In genomic region chr1:100606438-100606837, GRCh38 we compare ENCODE assay signal across 8 cellular contexts.
DNase-seq lines count a peak whose midpoint lies in the region; ATAC-seq and TF ChIP-seq lines count a peak whose summit lies in the region.

No MANE protein-coding gene starts in this region.

- no peaks in the 10 kb centered on the region for H3K9me3 Mint-ChIP-seq in type B pancreatic cell

- no peaks in the 10 kb centered on the region for H3K27me3 ChIP-seq in SK-N-SH (ENCODE audit: insufficient read depth)

- peak; percentile 76 for TF ChIP-seq RAD21 in SK-N-SH (IDR thresholded peaks at IDR 0.05; ENCODE audit: low read length)

- H2AFZ ChIP-seq in SK-N-SH (ENCODE audit: low read depth), result no peak overlapping the region

- H3K9ac ChIP-seq in SK-N-SH, result no peak overlapping the region

- POLR2A ChIA-PET in SK-N-SH (lab: Yijun Ruan, JAX), result interaction anchor here (0.5 kb wide), 1 partner anchor 136 kb away, joined by 3 read pairs; no protein-coding TSS in a partner anchor

- H3K36me3 Mint-ChIP-seq in type B pancreatic cell, result no peaks in the 10 kb centered on the region

- no peak overlapping the region for H3K4me3 ChIP-seq in GM12864 (ENCODE audit: low read depth, low read length)
- H3K4me3 ChIP-seq in SK-N-SH (ENCODE audit: low read depth in 2 of 2, low read length in 1 of 2), result no peak overlapping the region

- no peaks in the 10 kb centered on the region for H3K36me3 ChIP-seq in SK-N-SH (replicated peaks in 1 of 2; ENCODE audit: control insufficient read depth in 1 of 2, insufficient read depth in 2 of 2, low read length in 1 of 2)

- no peaks in the 10 kb centered on the region for H3K27me3 Mint-ChIP-seq in type B pancreatic cell

- no peaks in the 10 kb centered on the region for H4K20me1 ChIP-seq in SK-N-SH (ENCODE audit: insufficient read depth)

- no peaks in the 10 kb centered on the region; a peak in 1 of 4 replicates for H3K4me1 ChIP-seq in SK-N-SH (ENCODE audit: control insufficient read depth in 1 of 2, insufficient read depth in 2 of 2, low read depth in 1 of 2, low read length in 1 of 2)

- ATAC-seq in left cardiac atrium (peak; percentile 91 to 94), HG02759 (IDR thresholded peaks at IDR 0.05; ENCODE audit: unreplicated experiment) (no peak)

- H3K9me2 ChIP-seq in SK-N-SH, result no peaks in the 10 kb centered on the region

- TF ChIP-seq CTCF in 22Rv1 (IDR thresholded peaks at IDR 0.05) (peak; percentile 62), GM12864 (IDR thresholded peaks at IDR 0.05; ENCODE audit: low read depth, low read length, missing control alignments) (peak; percentile 9), SK-N-SH (IDR thresholded peaks at IDR 0.05) (peak; percentile 80), type B pancreatic cell (conservative IDR thresholded peaks at IDR 0.05) (peak; percentile 54)

- no peak for DNase-seq in GM12864 (ENCODE audit: low read depth)
- DNase-seq in SK-N-SH, result peak; percentile 17
- peak; percentile 44 for DNase-seq in left cardiac atrium
- no peak for DNase-seq in type B pancreatic cell (ENCODE audit: extremely low spot score, unreplicated experiment)
- DNase-seq in amniotic stem cell (lab: John Stamatoyannopoulos, UW), result no peak
- no peak for DNase-seq in foreskin melanocyte

- H3K9me3 ChIP-seq in SK-N-SH, result no peaks in the 10 kb centered on the region

- H3K4me1 Mint-ChIP-seq in type B pancreatic cell (ENCODE audit: unreplicated experiment), result peaks cover 14% of the 10 kb centered on the region

- TF ChIP-seq EP300 in SK-N-SH (IDR thresholded peaks at IDR 0.05; ENCODE audit: borderline replicate concordance in 1 of 2, low read depth in 1 of 2, low read length in 1 of 2), result no peak

- no peaks in the 10 kb centered on the region for H3K79me2 ChIP-seq in SK-N-SH (ENCODE audit: insufficient read depth)

- CTCF ChIA-PET in SK-N-SH (lab: Yijun Ruan, JAX), result interaction anchor here (0.7 to 1.0 kb wide), 2 partner anchors 10 to 257 kb away, joined by 3 read pairs; no protein-coding TSS in a partner anchor

- H3K27ac Mint-ChIP-seq in type B pancreatic cell, result no peak overlapping the region

- no peak overlapping the region for H3K4me2 ChIP-seq in SK-N-SH

- no peak overlapping the region for H3K4me3 Mint-ChIP-seq in type B pancreatic cell

- H3K27ac ChIP-seq in 22Rv1 (no peak overlapping the region), SK-N-SH (ENCODE audit: low read depth in 2 of 2, low read length in 1 of 2) (no peak overlapping the region)

- intact Hi-C loops in left cardiac atrium (cut with DNase I), result loop anchor here in 1 of 2 donors (2.0 to 10.0 kb wide), 2 partner anchors 142 to 260 kb away; no protein-coding TSS in a partner anchor

- WGBS in SK-N-SH (ENCODE audit: low lambda C conversion rate), result 54% methylated on average over 3 of the region's 3 CpGs

- H3F3A ChIP-seq in SK-N-SH (replicated peaks; ENCODE audit: insufficient read depth), result no peaks in the 10 kb centered on the region

TF ChIP-seq in SK-N-SH, 30 proteins besides CTCF, POLR2A, EP300 and RAD21:
- TF ChIP-seq SIN3A (IDR thresholded peaks at IDR 0.05; ENCODE audit: borderline replicate concordance, low read depth, low read length), result no peak
- TF ChIP-seq SMC3 (IDR thresholded peaks at IDR 0.05; ENCODE audit: low read depth, low read length), result peak; percentile 77
- peak; percentile 50; the same call in 1 of the 2 replicates for TF ChIP-seq TCF12 (IDR thresholded peaks at IDR 0.05)
- TF ChIP-seq TEAD4 (IDR thresholded peaks at IDR 0.05; ENCODE audit: borderline replicate concordance, insufficient read depth), result no peak
- TF ChIP-seq USF2 (IDR thresholded peaks at IDR 0.05; ENCODE audit: borderline replicate concordance, low read depth, low read length), result no peak

Comparison
In these comparisons a context has a peak if more than half of its experiments do, and no peak if none do; other contexts are left out.
1. CTCF ChIP-seq: peak in every context shown above with its lines; median percentile 80 in SK-N-SH; 62 in 22Rv1; 54 in type B pancreatic cell; 9 in GM12864.
2. DNase-seq: peak in SK-N-SH (single experiment) and left cardiac atrium (single experiment); none in GM12864 (single experiment), type B pancreatic cell (single experiment), amniotic stem cell (single experiment) and foreskin melanocyte (single experiment).